Comparison of ENCODE assay signal across 12 cellular contexts in the genomic region with DNA sequence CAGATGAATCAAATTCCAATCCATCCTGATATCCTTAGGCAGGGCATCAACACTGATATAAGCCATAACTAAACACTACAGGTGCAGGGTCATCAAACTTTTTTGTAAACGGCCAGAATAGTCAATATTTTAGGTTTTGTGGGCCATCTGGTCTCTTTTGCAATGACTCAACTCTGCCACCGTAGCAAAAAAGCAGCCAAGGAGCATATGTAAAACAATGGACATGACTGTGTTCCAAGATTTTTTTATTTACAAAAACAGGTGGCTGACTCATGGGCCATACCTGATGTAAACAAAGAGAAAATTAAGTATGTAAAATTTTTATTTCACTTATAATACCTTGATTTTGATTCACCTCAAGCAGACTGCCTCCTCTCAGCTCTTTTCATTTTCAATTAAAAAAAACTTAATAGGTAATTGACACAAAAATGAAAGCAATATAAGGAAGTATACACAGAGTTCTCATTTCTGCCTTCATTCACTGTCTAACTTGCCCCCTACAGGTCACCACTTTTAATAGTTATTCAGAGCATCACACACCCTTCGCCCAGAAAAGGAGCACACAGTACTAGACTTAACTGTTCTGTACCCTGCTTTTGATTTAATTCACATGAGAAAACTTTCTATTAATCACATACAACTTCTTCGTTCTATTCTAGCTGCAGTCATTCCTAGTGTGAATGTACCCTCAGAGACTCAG.
A peak's percentile ranks its signal among the peaks of the same experiment; 100 is the strongest.
DNase-seq lines count a peak whose midpoint lies in the region; ATAC-seq and TF ChIP-seq lines count a peak whose summit lies in the region.
"Had no signal": no experiment of that assay in that cellular context is flagged by ENCODE, and none has a peak within 500 bp of the region (broad histone marks: within the 10 kb centered on the region; RNA-seq: fewer than 3 reads in every experiment).

No MANE protein-coding gene starts in this region.

- POLR2A ChIA-PET in GM10248 (lab: Yijun Ruan, JAX) = no interaction called here

- CTCF ChIA-PET in GM10248 (lab: Yijun Ruan, JAX) = interaction anchor here (1.2 kb wide), 1 partner anchor 15 kb away, joined by 4 read pairs; no protein-coding TSS in a partner anchor

- DNase-seq in GM10248 (ENCODE audit: extremely low spot score) (peak; percentile 24), RPMI8226 (peak; percentile 69), nucleus accumbens (lab: John Stamatoyannopoulos, UW) (no peak), COR-L47 (lab: John Stamatoyannopoulos, UW) (no peak), AG20443 (ENCODE audit: low spot score) (no peak), GDM1 (lab: John Stamatoyannopoulos, UW) (no peak)
- DNase-seq: activated T-cell treated with anti-CD3 and anti-CD28 coated beads, Interleukin-2, amount 50 U/mL, for 48 hours; kidney; stimulated activated CD4-positive, alpha-beta T cell treated with anti-CD3 and anti-CD28 coated beads, Interleukin-4, amount 100 ng/mL, for 4 hours; T-helper 9 cell had no signal

- ATAC-seq in GM19372 (IDR thresholded peaks at IDR 0.05; ENCODE audit: low read depth, unreplicated experiment) (peak; percentile 62), HG03066 (IDR thresholded peaks at IDR 0.05; ENCODE audit: low read depth, unreplicated experiment) (peak; percentile 85)

- no peak for TF ChIP-seq CTCF in GM10248 (IDR thresholded peaks at IDR 0.05; ENCODE audit: control extremely low read depth, extremely low read depth, low read depth, missing control alignments)

Comparison
In these comparisons a context has a peak if more than half of its experiments do, and no peak if none do; other contexts are left out.
1. DNase-seq: peak in GM10248 (single experiment) and RPMI8226 (single experiment); none in nucleus accumbens (0 of 56), COR-L47 (single experiment), AG20443 (single experiment) and GDM1 (single experiment).